In the genomic region with DNA sequence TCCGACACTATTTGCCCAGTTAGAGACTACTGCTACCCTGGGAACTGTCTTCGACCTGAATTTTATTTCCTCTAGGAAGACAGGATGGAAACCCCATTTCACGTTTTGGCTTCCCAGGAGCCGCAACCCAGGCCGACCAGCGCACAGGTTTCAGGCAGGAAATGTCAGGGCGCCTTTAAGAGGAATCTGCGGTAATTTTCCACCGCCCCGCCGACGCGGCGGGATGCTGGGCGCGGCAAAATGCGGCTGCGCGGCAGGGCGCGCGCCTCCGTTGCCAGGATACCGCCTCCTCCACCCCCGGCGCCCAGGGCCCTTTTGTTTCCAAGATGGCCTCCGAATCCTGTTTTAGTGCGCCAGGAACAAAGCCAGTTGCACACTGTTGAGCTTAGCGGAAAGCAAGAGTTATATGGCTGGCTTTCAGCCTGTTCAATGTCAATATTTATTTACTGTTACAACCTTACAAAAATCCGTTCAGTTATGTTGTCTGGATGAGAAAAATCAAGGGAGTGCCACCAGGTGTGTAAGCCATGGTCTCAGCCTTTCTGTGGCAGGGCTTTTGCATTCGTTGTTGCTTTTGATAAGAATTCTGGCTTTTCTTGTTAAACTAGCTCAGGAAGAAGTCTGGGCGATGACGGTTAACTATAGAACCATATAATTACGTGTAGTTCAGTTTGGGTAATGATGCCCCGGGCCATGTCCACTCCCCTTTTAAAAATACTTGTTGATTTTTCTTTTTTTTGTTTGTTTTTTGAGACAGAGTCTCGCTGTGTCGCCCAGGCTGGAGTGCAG, we compare ENCODE assay signal across 8 cellular contexts.
DNase-seq lines count a peak whose midpoint lies in the region; TF ChIP-seq lines count a peak whose summit lies in the region.

No MANE protein-coding gene starts in this region.

- peaks cover 84% of the 10 kb centered on the region for H3K4me1 Mint-ChIP-seq in nephron progenitor cell
- H3K4me1 Mint-ChIP-seq in stimulated activated naive CD8-positive, alpha-beta T cell treated with anti-CD3 and anti-CD28 coated beads, Interleukin-15, Interleukin-2, amounts not matched to agents 100 ng/mL and 50 ng/mL, for 24 hours (ENCODE audit: low read depth), result peaks cover 64% of the 10 kb centered on the region

- H3K4me1 ChIP-seq in ES-I3 (ENCODE audit: insufficient read depth, low read length), result peaks cover 43% of the 10 kb centered on the region

- H3K9ac ChIP-seq in ES-I3 (ENCODE audit: low read depth, low read length), result peak overlapping the region; percentile 35

- no peaks in the 10 kb centered on the region; the same call in 1 of the 2 replicates for H3K27me3 ChIP-seq in H7 (ENCODE audit: control insufficient read depth, insufficient read depth, low read length)

- H3K27ac Mint-ChIP-seq in nephron progenitor cell, result peak overlapping the region; percentile 100
- peak overlapping the region; percentile 99 for H3K27ac Mint-ChIP-seq in stimulated activated naive CD8-positive, alpha-beta T cell treated with anti-CD3 and anti-CD28 coated beads, Interleukin-15, Interleukin-2, amounts not matched to agents 100 ng/mL and 50 ng/mL, for 24 hours

- no peaks in the 10 kb centered on the region for H3K9me3 Mint-ChIP-seq in nephron progenitor cell
- H3K9me3 Mint-ChIP-seq in stimulated activated naive CD8-positive, alpha-beta T cell treated with anti-CD3 and anti-CD28 coated beads, Interleukin-15, Interleukin-2, amounts not matched to agents 100 ng/mL and 50 ng/mL, for 24 hours, result no peaks in the 10 kb centered on the region

- no peaks in the 10 kb centered on the region for H3K27me3 Mint-ChIP-seq in nephron progenitor cell (ENCODE audit: low read depth, poor library complexity)
- H3K27me3 Mint-ChIP-seq in stimulated activated naive CD8-positive, alpha-beta T cell treated with anti-CD3 and anti-CD28 coated beads, Interleukin-15, Interleukin-2, amounts not matched to agents 100 ng/mL and 50 ng/mL, for 24 hours, result no peaks in the 10 kb centered on the region

- H3K36me3 Mint-ChIP-seq in nephron progenitor cell (ENCODE audit: low read depth), result no peaks in the 10 kb centered on the region
- H3K36me3 Mint-ChIP-seq in stimulated activated naive CD8-positive, alpha-beta T cell treated with anti-CD3 and anti-CD28 coated beads, Interleukin-15, Interleukin-2, amounts not matched to agents 100 ng/mL and 50 ng/mL, for 24 hours (ENCODE audit: low read depth), result no peaks in the 10 kb centered on the region

- H3K4me3 Mint-ChIP-seq in nephron progenitor cell, result peak overlapping the region; percentile 86
- peak overlapping the region; percentile 89 for H3K4me3 Mint-ChIP-seq in stimulated activated naive CD8-positive, alpha-beta T cell treated with anti-CD3 and anti-CD28 coated beads, Interleukin-15, Interleukin-2, amounts not matched to agents 100 ng/mL and 50 ng/mL, for 24 hours

- H3K4me3 ChIP-seq in H7 (ENCODE audit: insufficient read depth, low read depth, low read length) (peak overlapping the region; percentile 19), fibroblast of the aortic adventitia (ENCODE audit: low read depth, low read length) (peak overlapping the region; percentile 58)

- H3K36me3 ChIP-seq in ES-I3 (ENCODE audit: insufficient read depth, low read length) (no peaks in the 10 kb centered on the region), H7 (replicated peaks; ENCODE audit: control insufficient read depth, insufficient read depth, low read length) (no peaks in the 10 kb centered on the region)

- no peaks in the 10 kb centered on the region for H3K9me3 ChIP-seq in ES-I3 (ENCODE audit: control insufficient read depth, insufficient read depth, low read length)

- DNase-seq in H7 (peak; percentile 98), LoVo (ENCODE audit: low spot score) (peak; percentile 97), RPMI8226 (peak; percentile 97), fibroblast of the aortic adventitia (ENCODE audit: low read depth) (peak; percentile 86), nephron progenitor cell (peak; percentile 89)
- peak; percentile 79 for DNase-seq in activated T-helper 9 cell treated with anti-CD3 and anti-CD28 coated beads, Interleukin-2, amount 50 U/mL, for 16 hours (ENCODE audit: low read depth)

- TF ChIP-seq CTCF in fibroblast of the aortic adventitia (IDR thresholded peaks at IDR 0.05; ENCODE audit: insufficient read depth, low read length), result no peak
- no peak for TF ChIP-seq CTCF in nephron progenitor cell (IDR thresholded peaks at IDR 0.05)

Comparison
In these comparisons a context has a peak if more than half of its experiments do, and no peak if none do; other contexts are left out.
1. Peak in every context shown above with its lines: DNase-seq and H3K4me3 ChIP-seq.